8 cellular contexts compared by ENCODE assay signal in the genomic region with DNA sequence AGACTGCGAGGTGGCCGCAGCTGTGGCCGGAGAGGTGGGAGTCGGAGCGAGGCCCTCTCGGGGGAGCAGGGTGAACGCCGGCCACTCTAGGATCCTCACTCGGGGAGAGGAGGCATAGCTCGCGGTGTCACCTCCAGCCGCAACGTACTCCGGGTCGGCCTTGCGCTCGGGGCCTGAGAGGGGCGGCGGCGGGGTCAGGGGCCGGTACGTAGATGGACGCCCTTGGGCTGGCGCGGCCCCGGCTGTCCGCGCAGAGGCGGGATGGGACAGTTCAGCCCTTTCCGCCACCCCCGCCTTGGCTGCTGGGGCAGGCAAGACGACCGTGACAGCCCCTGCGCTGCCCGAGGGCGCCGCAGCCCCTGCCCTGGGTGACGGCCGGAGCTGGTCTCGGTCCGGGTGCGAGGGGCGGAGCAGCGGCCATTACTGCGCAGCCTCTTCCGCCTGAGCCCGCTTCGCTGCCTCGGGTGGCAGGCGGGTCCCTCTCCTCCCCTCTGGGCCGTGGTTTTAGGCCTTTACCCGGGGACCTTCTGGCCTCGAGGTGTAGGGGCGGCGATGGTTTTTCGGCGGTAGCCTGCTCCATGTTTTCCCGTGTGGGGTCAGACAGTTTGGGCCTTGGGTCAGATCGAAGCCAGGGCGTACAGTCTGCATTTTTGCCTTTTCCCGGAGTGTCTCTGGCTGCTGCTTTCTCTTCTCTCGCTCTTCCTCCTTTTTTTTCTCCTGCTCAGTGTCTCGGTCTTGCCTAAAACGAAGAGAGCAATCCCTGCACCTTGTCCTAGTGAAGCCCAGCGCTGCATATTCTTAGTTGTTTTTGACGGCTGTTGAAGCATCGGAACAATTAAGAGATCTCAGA. TPM values are rescaled to one million over a fixed set of nuclear protein-coding genes. Genes with fewer than 3 reads are reported as not detected.
A peak's percentile ranks its signal among the peaks of the same experiment; 100 is the strongest.
DNase-seq lines count a peak whose midpoint lies in the region; ATAC-seq and TF ChIP-seq lines count a peak whose summit lies in the region.

No MANE protein-coding gene starts in this region.

- no peak for TF ChIP-seq CTCF in AG04450 (IDR thresholded peaks at IDR 0.05; ENCODE audit: low read depth, low read length)

- peaks cover 1% of the 10 kb centered on the region for H3K27me3 Mint-ChIP-seq in activated CD4-positive, alpha-beta memory T cell treated with anti-CD3 and anti-CD28 coated beads for 36 hours
- no peaks in the 10 kb centered on the region for H3K27me3 Mint-ChIP-seq in memory B cell

- POLR2A ChIA-PET in AG04450 (lab: Yijun Ruan, JAX) = interaction anchor here (0.5 to 1.4 kb wide), 8 partner anchors 12 to 907 kb away, joined by 3 to 13 read pairs (median 3); no protein-coding TSS in a partner anchor
- POLR2A ChIA-PET in activated CD4-positive, alpha-beta memory T cell treated with anti-CD3 and anti-CD28 coated beads for 36 hours (lab: Charles Lee) = interaction anchor here (0.8 to 1.7 kb wide), 6 partner anchors 23 to 1280 kb away, joined by 3 to 12 read pairs (median 6); partner anchors contain the start of genes ECHDC1 and TRMT11

- H3K27ac Mint-ChIP-seq in activated CD4-positive, alpha-beta memory T cell treated with anti-CD3 and anti-CD28 coated beads for 36 hours = peak overlapping the region; percentile 97
- H3K27ac Mint-ChIP-seq in memory B cell = peak overlapping the region; percentile 98

- H3K36me3 Mint-ChIP-seq in activated CD4-positive, alpha-beta memory T cell treated with anti-CD3 and anti-CD28 coated beads for 36 hours = peaks cover 2% of the 10 kb centered on the region
- no peaks in the 10 kb centered on the region for H3K36me3 Mint-ChIP-seq in memory B cell

- H3K27me3 ChIP-seq in AG04450 (ENCODE audit: control insufficient read depth, insufficient read depth, low read length) (no peaks in the 10 kb centered on the region), duodenal mucosa (ENCODE audit: control insufficient read depth in 1 of 2, insufficient read depth in 2 of 2, low read length in 2 of 2) (no peaks in the 10 kb centered on the region)

- intact Hi-C loops in activated CD4-positive, alpha-beta memory T cell treated with anti-CD3 and anti-CD28 coated beads for 36 hours (cut with micrococcal nuclease) = loop anchor here (1.0 to 5.0 kb wide), 8 partner anchors 24 to 1485 kb away; partner anchors contain the start of genes ECHDC1 and TRMT11

- ATAC-seq in GM18520 (IDR thresholded peaks at IDR 0.05; ENCODE audit: unreplicated experiment) (peak; percentile 72), HG03039 (IDR thresholded peaks at IDR 0.05; ENCODE audit: unreplicated experiment) (peak; percentile 70), memory B cell (ENCODE audit: low read depth) (peak; percentile 58)

- H3K4me3 ChIP-seq in AG04450 (ENCODE audit: low read depth, low read length) (peak overlapping the region; percentile 87), duodenal mucosa (ENCODE audit: low read depth in 1 of 2, low read length in 2 of 2) (peak overlapping the region; percentile 97 to 98)

- CTCF ChIA-PET in AG04450 (lab: Charles Lee) = interaction anchor here (0.6 to 2.9 kb wide), 39 partner anchors 9 to 1271 kb away, joined by 3 to 15 read pairs (median 5); partner anchors contain the start of genes KIAA0408 and MTCL3
- CTCF ChIA-PET in activated CD4-positive, alpha-beta memory T cell treated with anti-CD3 and anti-CD28 coated beads for 36 hours (lab: Charles Lee) = interaction anchor here (0.5 to 4.2 kb wide), 27 partner anchors 9 to 1477 kb away, joined by 3 to 41 read pairs (median 4); partner anchors contain the start of genes ECHDC1, MTCL3 and NCOA7

- no peaks in the 10 kb centered on the region for H3K9me3 Mint-ChIP-seq in activated CD4-positive, alpha-beta memory T cell treated with anti-CD3 and anti-CD28 coated beads for 36 hours
- H3K9me3 Mint-ChIP-seq in memory B cell = no peaks in the 10 kb centered on the region

- peaks cover 11 to 20% of the 10 kb centered on the region in 2 donors for H3K4me1 ChIP-seq in duodenal mucosa (ENCODE audit: control insufficient read depth in 1 of 2, insufficient read depth in 2 of 2, low read length in 2 of 2)

- H3K9me3 ChIP-seq in AG04450 (ENCODE audit: control insufficient read depth, insufficient read depth, low read length) (no peaks in the 10 kb centered on the region), duodenal mucosa (ENCODE audit: control insufficient read depth in 1 of 2, low read length in 2 of 2) (no peaks in the 10 kb centered on the region)

- H3K27ac ChIP-seq in AG04450 (ENCODE audit: low read depth, low read length) (peak overlapping the region; percentile 95), duodenal mucosa (ENCODE audit: low read depth, low read length) (peak overlapping the region; percentile 99)

- H3K4me1 Mint-ChIP-seq in activated CD4-positive, alpha-beta memory T cell treated with anti-CD3 and anti-CD28 coated beads for 36 hours (ENCODE audit: low read depth) = peaks cover 36% of the 10 kb centered on the region
- peaks cover 16% of the 10 kb centered on the region for H3K4me1 Mint-ChIP-seq in memory B cell

- peak overlapping the region; percentile 93 for H3K4me3 Mint-ChIP-seq in activated CD4-positive, alpha-beta memory T cell treated with anti-CD3 and anti-CD28 coated beads for 36 hours
- peak overlapping the region; percentile 92 for H3K4me3 Mint-ChIP-seq in memory B cell

- H3K9ac ChIP-seq in duodenal mucosa (ENCODE audit: low read depth in 1 of 2, low read length in 2 of 2) = peak overlapping the region; percentile 92 to 95

- DNase-seq in AG04450 (ENCODE audit: low read depth, low spot score) = no peak
- DNase-seq in NCI-H345 treated with DMSO at 0.1 percent for 48 hours (lab: John Stamatoyannopoulos, UW; ENCODE audit: unreplicated experiment) = peak; percentile 21
- DNase-seq in activated CD4-positive, alpha-beta memory T cell treated with anti-CD3 and anti-CD28 coated beads for 36 hours = peak; percentile 67
- peak in 1 of 2 donors; percentile 50 for DNase-seq in memory B cell (ENCODE audit: low spot score in 2 of 2)
- DNase-seq in stimulated activated CD8-positive, alpha-beta memory T cell treated with anti-CD3 and anti-CD28 coated beads, Interleukin-15, amount 100 ng/mL, for 48 hours (ENCODE audit: low read depth in 2 of 2) = peak; percentile 40 to 51

- H3K36me3 ChIP-seq in duodenal mucosa (ENCODE audit: control insufficient read depth in 1 of 2, insufficient read depth in 2 of 2, low read length in 2 of 2) = no peaks in the 10 kb centered on the region

RNA-seq across cellular contexts. Expression of gene RNF146, which starts 0.5 kb away (rescaled TPM):
- 50.5 and 64.1 TPM in 2 replicates for polyA plus RNA-seq in AG04450 (2011; rRNA removed)
- polyA minus RNA-seq in AG04450 (2011; rRNA and poly(A)+ RNA removed) = 26.2 and 38.8 TPM in 2 replicates
- 10 to 100 TPM; 15.4 to 20.3 TPM for total RNA-seq in activated CD4-positive, alpha-beta memory T cell treated with anti-CD3 and anti-CD28 coated beads for 36 hours
